8 cellular contexts compared by ENCODE assay signal in the genomic region with DNA sequence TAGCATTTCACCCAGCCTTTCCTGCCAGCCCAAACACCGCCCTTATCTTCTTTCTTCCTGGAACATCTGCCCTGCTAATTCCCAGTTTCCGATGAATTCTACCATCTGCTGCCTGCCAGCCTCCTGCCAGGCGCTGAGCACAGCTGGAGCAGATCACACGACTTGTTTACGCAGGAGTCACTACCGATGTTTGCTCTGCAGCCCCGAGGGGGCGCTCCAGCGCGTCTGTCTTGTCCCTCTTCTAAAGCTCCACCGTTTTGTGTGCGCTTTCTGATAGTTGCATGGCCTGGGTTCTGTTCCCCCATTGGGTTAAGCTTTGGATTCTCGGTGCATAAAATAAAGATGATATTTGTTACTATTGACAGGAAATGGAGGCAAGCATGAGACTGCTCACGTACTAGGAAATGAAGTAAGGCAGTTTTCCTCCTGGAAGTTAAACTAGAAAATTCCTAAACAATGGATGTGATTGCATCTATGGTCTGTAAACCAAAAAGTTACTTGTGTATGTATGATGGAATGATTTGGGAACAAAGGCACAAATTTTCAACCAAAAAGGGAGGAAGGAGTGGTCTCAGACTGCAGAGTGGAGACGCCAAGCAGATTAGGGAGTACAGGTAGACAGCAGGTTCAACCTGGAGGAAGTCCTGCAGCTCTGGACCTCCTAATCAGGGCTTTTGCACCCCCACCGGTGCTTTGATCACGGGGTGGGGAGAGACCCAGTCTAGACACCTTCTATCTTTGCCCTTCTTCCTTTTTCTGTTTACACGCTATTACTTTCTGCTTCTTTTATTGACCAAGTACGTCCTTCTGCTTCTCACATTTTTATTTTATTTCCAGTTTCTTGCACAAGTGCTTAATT. TPM values are rescaled to one million over a fixed set of nuclear protein-coding genes. Genes with fewer than 3 reads are reported as not detected.
A peak's percentile ranks its signal among the peaks of the same experiment; 100 is the strongest.
DNase-seq lines count a peak whose midpoint lies in the region; ATAC-seq and TF ChIP-seq lines count a peak whose summit lies in the region.

No MANE protein-coding gene starts in this region.

- peaks cover 8% of the 10 kb centered on the region for H3K36me3 Mint-ChIP-seq in activated CD4-positive, alpha-beta memory T cell treated with anti-CD3 and anti-CD28 coated beads for 36 hours

- DNase-seq in NK-92 treated with Interleukin-12 subunit alpha and Interleukin-12 subunit beta, amount 100 ng/mL, for 24 hours (lab: John Stamatoyannopoulos, UW): peak; percentile 26
- DNase-seq in NK-92 (lab: John Stamatoyannopoulos, UW; ENCODE audit: unreplicated experiment) (no peak), NCI-H526 (lab: John Stamatoyannopoulos, UW) (peak; percentile 71 to 86), dermis microvascular lymphatic vessel endothelial cell (ENCODE audit: low read depth in 2 of 2) (peak; percentile 93 to 94), lower lobe of right lung (peak; percentile 92)
- DNase-seq in activated CD4-positive, alpha-beta memory T cell treated with anti-CD3 and anti-CD28 coated beads for 36 hours: peak; percentile 93
- peak; percentile 82 to 88 for DNase-seq in stimulated activated CD4-positive, alpha-beta T cell treated with anti-CD3 and anti-CD28 coated beads, Interleukin-4, amount 100 ng/mL, for 48 hours (ENCODE audit: low read depth in 2 of 2)

- H3K4me1 Mint-ChIP-seq in activated CD4-positive, alpha-beta memory T cell treated with anti-CD3 and anti-CD28 coated beads for 36 hours (ENCODE audit: low read depth): peaks cover 77% of the 10 kb centered on the region

- CTCF ChIA-PET in activated CD4-positive, alpha-beta memory T cell treated with anti-CD3 and anti-CD28 coated beads for 36 hours (lab: Charles Lee): interaction anchor here (0.6 to 6.0 kb wide), 40 partner anchors 9 to 557 kb away, joined by 3 to 167 read pairs (median 4); a partner anchor contains a TSS

- peak; percentile 48 for ATAC-seq in HG03280 (IDR thresholded peaks at IDR 0.05; ENCODE audit: unreplicated experiment)
- peak; percentile 72 to 77 for ATAC-seq in lower lobe of right lung

- intact Hi-C loops in activated CD4-positive, alpha-beta memory T cell treated with anti-CD3 and anti-CD28 coated beads for 36 hours (cut with micrococcal nuclease): loop anchor here (1.0 to 5.0 kb wide), 4 partner anchors 110 to 316 kb away; a partner anchor contains a TSS
- intact Hi-C loops in lower lobe of right lung (cut with DNase I): no loop called here

- H3K36me3 ChIP-seq in lower lobe of right lung: no peaks in the 10 kb centered on the region

- H3K27ac Mint-ChIP-seq in activated CD4-positive, alpha-beta memory T cell treated with anti-CD3 and anti-CD28 coated beads for 36 hours: peak overlapping the region; percentile 83

- peak overlapping the region; percentile 72 for H3K4me3 Mint-ChIP-seq in activated CD4-positive, alpha-beta memory T cell treated with anti-CD3 and anti-CD28 coated beads for 36 hours

- H3K27ac ChIP-seq in lower lobe of right lung: peak overlapping the region; percentile 53

- peaks cover 4% of the 10 kb centered on the region for H3K9me3 Mint-ChIP-seq in activated CD4-positive, alpha-beta memory T cell treated with anti-CD3 and anti-CD28 coated beads for 36 hours

- H3K9me3 ChIP-seq in lower lobe of right lung: no peaks in the 10 kb centered on the region

- TF ChIP-seq CTCF in lower lobe of right lung (IDR thresholded peaks at IDR 0.05): peak; percentile 90

- no peaks in the 10 kb centered on the region for H3K27me3 ChIP-seq in lower lobe of right lung (ENCODE audit: low read depth)

- H3K4me3 ChIP-seq in lower lobe of right lung: peak overlapping the region; percentile 18

- H3K4me1 ChIP-seq in lower lobe of right lung: peaks cover 67% of the 10 kb centered on the region

- no peaks in the 10 kb centered on the region for H3K27me3 Mint-ChIP-seq in activated CD4-positive, alpha-beta memory T cell treated with anti-CD3 and anti-CD28 coated beads for 36 hours

- POLR2A ChIA-PET in activated CD4-positive, alpha-beta memory T cell treated with anti-CD3 and anti-CD28 coated beads for 36 hours (lab: Charles Lee): interaction anchor here (0.7 to 2.4 kb wide), 16 partner anchors 12 to 110 kb away, joined by 3 to 15 read pairs (median 4); no protein-coding TSS in a partner anchor

RNA-seq across cellular contexts. Expression of a gene that starts 2.2 kb away (rescaled TPM):
- 100 to 1,000 TPM; 151 to 155 TPM for total RNA-seq in activated CD4-positive, alpha-beta memory T cell treated with anti-CD3 and anti-CD28 coated beads for 36 hours
- total RNA-seq in dermis microvascular lymphatic vessel endothelial cell (25.9 and 29.5 TPM in 2 replicates), lower lobe of right lung (90.8 TPM)

RNA-seq across cellular contexts. Expression of a gene that starts 24.4 kb away (rescaled TPM):
- total RNA-seq in activated CD4-positive, alpha-beta memory T cell treated with anti-CD3 and anti-CD28 coated beads for 36 hours: 100 to 1,000 TPM; 961 to 988 TPM
- total RNA-seq in dermis microvascular lymphatic vessel endothelial cell (not detected in 2 replicates), lower lobe of right lung (2.9 TPM)

Comparison
In these comparisons a context has a peak if more than half of its experiments do, and no peak if none do; other contexts are left out.
1. RNA of a gene that starts 24.4 kb away (total RNA-seq): 961 to 988 TPM in activated CD4-positive, alpha-beta memory T cell treated with anti-CD3 and anti-CD28 coated beads for 36 hours; 2.9 TPM in lower lobe of right lung (single experiment) and not detected in dermis microvascular lymphatic vessel endothelial cell; every median in the first group is over 100 times any median in the second.